ENCODE assay signal across 8 cellular contexts in genomic region chr4:55397521-55398321, GRCh38. TPM values are rescaled to one million over a fixed set of nuclear protein-coding genes. Genes with fewer than 3 reads are reported as not detected.
DNase-seq lines count a peak whose midpoint lies in the region; ATAC-seq, FAIRE-seq and TF ChIP-seq lines count a peak whose summit lies in the region.

No MANE protein-coding gene starts in this region.

- H3K9me3 ChIP-seq in SU-DHL-6 (ENCODE audit: insufficient read depth, low read length), result no peaks in the 10 kb centered on the region
- no peaks in the 10 kb centered on the region for H3K9me3 ChIP-seq in parathyroid adenoma (ENCODE audit: control insufficient read depth, low read length)

- peaks cover 9% of the 10 kb centered on the region; the same call in 1 of the 2 replicates for H4K20me1 ChIP-seq in SU-DHL-6 (ENCODE audit: low read depth, low read length)

- ATAC-seq in GM21576 (IDR thresholded peaks at IDR 0.05; ENCODE audit: unreplicated experiment) (no peak), HG03460 (IDR thresholded peaks at IDR 0.05; ENCODE audit: unreplicated experiment) (no peak)

- peak overlapping the region; percentile 84 for H3K9ac ChIP-seq in SU-DHL-6 (ENCODE audit: low read length)
- no peak overlapping the region for H3K9ac ChIP-seq in parathyroid adenoma

- TF ChIP-seq CTCF in SU-DHL-6 (IDR thresholded peaks at IDR 0.05; ENCODE audit: insufficient read depth, low read length, poor library complexity, severe bottlenecking) (no peak), fibroblast of mammary gland (conservative IDR thresholded peaks at IDR 0.05; ENCODE audit: control insufficient read depth, insufficient read depth, low read depth, low read length) (no peak), parathyroid adenoma (IDR thresholded peaks at IDR 0.05) (no peak)

- no peak overlapping the region for H3K27ac ChIP-seq in SU-DHL-6 (ENCODE audit: low read depth, low read length)
- peak overlapping the region; percentile 88 for H3K27ac ChIP-seq in parathyroid adenoma

- H3K4me1 ChIP-seq in parathyroid adenoma, result peaks cover 3% of the 10 kb centered on the region

- H3K79me2 ChIP-seq in SU-DHL-6 (ENCODE audit: insufficient read depth, low read length), result peaks cover 54% of the 10 kb centered on the region
- peaks cover 13% of the 10 kb centered on the region for H3K79me2 ChIP-seq in parathyroid adenoma

- H3K4me2 ChIP-seq in SU-DHL-6 (ENCODE audit: low read depth, low read length, poor library complexity, severe bottlenecking) (peak overlapping the region; percentile 84), parathyroid adenoma (ENCODE audit: low read length) (peak overlapping the region; percentile 33)

- peak overlapping the region; percentile 85 for H3K4me3 ChIP-seq in SU-DHL-6 (ENCODE audit: insufficient read depth, low read length, poor library complexity, severe bottlenecking)
- peak overlapping the region; percentile 77 for H3K4me3 ChIP-seq in fibroblast of mammary gland (ENCODE audit: control insufficient read depth, low read depth, low read length)
- peak overlapping the region; percentile 22 for H3K4me3 ChIP-seq in parathyroid adenoma (ENCODE audit: low read depth, low read length)

- FAIRE-seq in GM12891 (lab: Jason Lieb, UNC), result no peak

- no peak overlapping the region for H2AFZ ChIP-seq in SU-DHL-6 (ENCODE audit: low read depth, low read length, severe bottlenecking)
- no peak overlapping the region for H2AFZ ChIP-seq in parathyroid adenoma

- DNase-seq in ACHN (peak; percentile 41), GM12891 (ENCODE audit: insufficient read length, low spot score) (no peak), fibroblast of mammary gland (ENCODE audit: low read depth) (peak; percentile 82), ureter (ENCODE audit: low spot score) (no peak)

- in situ Hi-C loops in ACHN (cut with HindIII; ENCODE audit: low pct_ligation_motif_present, low pct_unique_long_range_greater_than_20kb, low sequenced_read_pairs), result no loop called here

- H3K9me2 ChIP-seq in SU-DHL-6 (replicated peaks; ENCODE audit: insufficient read depth, low read length), result no peaks in the 10 kb centered on the region

- TF ChIP-seq POLR2A in GM12891 (IDR thresholded peaks at IDR 0.05; ENCODE audit: low read depth, low read length), result no peak

- H3K27me3 ChIP-seq in SU-DHL-6 (ENCODE audit: low read length) (no peaks in the 10 kb centered on the region), parathyroid adenoma (ENCODE audit: control insufficient read depth, insufficient read depth, low read length) (no peaks in the 10 kb centered on the region)

- no peaks in the 10 kb centered on the region; the same call in 1 of the 2 replicates for H3F3A ChIP-seq in SU-DHL-6 (ENCODE audit: insufficient read depth)

- no peaks in the 10 kb centered on the region for H3K36me3 ChIP-seq in SU-DHL-6 (ENCODE audit: low read length)
- H3K36me3 ChIP-seq in parathyroid adenoma (ENCODE audit: control insufficient read depth, insufficient read depth, low read length), result no peaks in the 10 kb centered on the region

TF ChIP-seq in GM12891, 5 proteins besides CTCF, POLR2A, EP300 and RAD21:
- TF ChIP-seq POU2F2 (IDR thresholded peaks at IDR 0.05; ENCODE audit: low read depth, low read length) (no peak), POLR2AphosphoS5 (IDR thresholded peaks at IDR 0.05; ENCODE audit: low read depth, low read length) (0 out of 2 replicates have a peak, but pooled peaks have one; percentile 11), PAX5 (IDR thresholded peaks at IDR 0.05; ENCODE audit: insufficient read depth, low read length, severe bottlenecking) (no peak)

RNA-seq across cellular contexts. Expression of gene TMEM165, which starts 2.0 kb away (rescaled TPM):
- polyA plus RNA-seq in GM12891 (2012; ENCODE audit: low read depth, missing spikeins), result 26.8 TPM
- 188 TPM for total RNA-seq in ureter

RNA-seq across cellular contexts. Expression of gene SRD5A3, which starts 51.7 kb away (rescaled TPM):
- polyA plus RNA-seq in GM12891 (2012; ENCODE audit: low read depth, missing spikeins), result 4.3 TPM
- 25.6 TPM for total RNA-seq in ureter

Comparison
In these comparisons a context has a peak if more than half of its experiments do, and no peak if none do; other contexts are left out.
1. DNase-seq: peak in ACHN (single experiment) and fibroblast of mammary gland (single experiment); none in GM12891 (single experiment) and ureter (single experiment).
2. H3K4me3 ChIP-seq: peak in every context shown above with its lines; median percentile 85 in SU-DHL-6; 77 in fibroblast of mammary gland; 22 in parathyroid adenoma.